8 cellular contexts compared by ENCODE assay signal in genomic region chr4:30720021-30720655, GRCh38. TPM values are rescaled to one million over a fixed set of nuclear protein-coding genes. Genes with fewer than 3 reads are reported as not detected.
A peak's percentile ranks its signal among the peaks of the same experiment; 100 is the strongest.
DNase-seq lines count a peak whose midpoint lies in the region; ATAC-seq and TF ChIP-seq lines count a peak whose summit lies in the region.

Gene PCDH7, plus strand, starts transcription at chr4:30720369. Its CDS starts 1,054 bp downstream, at chr4:30721423.

- CTCF ChIA-PET in A673 (lab: Charles Lee) (interaction anchor here (0.6 kb wide), 1 partner anchor 324 kb away, joined by 3 read pairs; no protein-coding TSS in a partner anchor), SK-N-SH (lab: Yijun Ruan, JAX) (interaction anchor here (0.7 to 1.8 kb wide), 3 partner anchors 105 to 325 kb away, joined by 3 to 6 read pairs (median 3); no protein-coding TSS in a partner anchor)

- H4K20me1 ChIP-seq in SK-N-SH (ENCODE audit: insufficient read depth) = no peaks in the 10 kb centered on the region

- no peak within 1 kb of the TSS for H3K9ac ChIP-seq in SK-N-SH

- TF ChIP-seq RAD21 in SK-N-SH (IDR thresholded peaks at IDR 0.05; ENCODE audit: low read length) = no peak

- intact Hi-C loops in A673 (cut with micrococcal nuclease; ENCODE audit: unreplicated experiment) = loop anchor here (5.0 to 10.0 kb wide), 2 partner anchors 47 to 115 kb away; no protein-coding TSS in a partner anchor
- intact Hi-C loops in tibial artery (cut with DNase I; ENCODE audit: low total_unique reads) = loop anchor here (10.0 kb wide), 1 partner anchor 355 kb away; no protein-coding TSS in a partner anchor

- no TSS peak for BruUV-seq in A673 (replicated peaks; lab: Mats Ljungman, UMichigan)

- H3K79me2 ChIP-seq in SK-N-SH (ENCODE audit: insufficient read depth) = no peaks in the 10 kb centered on the region

- peaks cover 32% of the 10 kb centered on the region for H3K36me3 ChIP-seq in A673 (ENCODE audit: insufficient read depth, low read length, poor library complexity, severe bottlenecking)
- H3K36me3 ChIP-seq in SK-N-SH (replicated peaks in 1 of 2; ENCODE audit: control insufficient read depth in 1 of 2, insufficient read depth in 2 of 2, low read length in 1 of 2) = peaks cover 0 to 2% of the 10 kb centered on the region in 2 experiments
- no peaks in the 10 kb centered on the region for H3K36me3 ChIP-seq in tibial artery

- WGBS in SK-N-SH (ENCODE audit: low lambda C conversion rate) = under 1% methylated on average over 26 of the region's 43 CpGs

- H3K27me3 ChIP-seq in A673 (replicated peaks; ENCODE audit: insufficient read depth, low read depth, low read length, poor library complexity) (no peaks in the 10 kb centered on the region), SK-N-SH (ENCODE audit: insufficient read depth) (peaks cover 61% of the 10 kb centered on the region), tibial artery (no peaks in the 10 kb centered on the region)

- H3K36me3 Mint-ChIP-seq in mesothelial cell of epicardium = no peaks in the 10 kb centered on the region

- TF ChIP-seq EP300 in SK-N-SH (IDR thresholded peaks at IDR 0.05; ENCODE audit: borderline replicate concordance in 1 of 2, low read depth in 1 of 2, low read length in 1 of 2) = no peak

- H3K4me1 Mint-ChIP-seq in mesothelial cell of epicardium = peaks cover 37% of the 10 kb centered on the region

- peak; percentile 39 for ATAC-seq in esophagus mucosa

- H3K27ac ChIP-seq in A673 (ENCODE audit: low read depth, low read length, poor library complexity, severe bottlenecking) = peak within 1 kb of the TSS; percentile 96
- H3K27ac ChIP-seq in SK-N-SH (ENCODE audit: low read depth in 2 of 2, low read length in 1 of 2) = peak within 1 kb of the TSS in 1 of 2 experiments; percentile 74; a peak in 2 of 4 replicates
- peak within 1 kb of the TSS; percentile 81 to 82 for H3K27ac ChIP-seq in tibial artery

- no peaks in the 10 kb centered on the region for H3K9me3 ChIP-seq in A673 (ENCODE audit: low read depth, low read length, poor library complexity, severe bottlenecking)
- no peaks in the 10 kb centered on the region for H3K9me3 ChIP-seq in SK-N-SH
- no peaks in the 10 kb centered on the region for H3K9me3 ChIP-seq in tibial artery

- H3K27ac Mint-ChIP-seq in mesothelial cell of epicardium = peak within 1 kb of the TSS; percentile 99

- H3K4me1 ChIP-seq in A673 (ENCODE audit: insufficient read depth, low read length, poor library complexity, severe bottlenecking) = peaks cover 12% of the 10 kb centered on the region
- peaks cover 0 to 51% of the 10 kb centered on the region in 2 experiments; a peak in 1 of 4 replicates for H3K4me1 ChIP-seq in SK-N-SH (ENCODE audit: control insufficient read depth in 1 of 2, insufficient read depth in 2 of 2, low read depth in 1 of 2, low read length in 1 of 2)
- H3K4me1 ChIP-seq in tibial artery = peaks cover 0 to 23% (median 0%) of the 10 kb centered on the region in 4 donors

- TF ChIP-seq CTCF in A673 (conservative IDR thresholded peaks at IDR 0.05; ENCODE audit: low read depth, low read length) = no peak
- no peak for TF ChIP-seq CTCF in GM13976 (IDR thresholded peaks at IDR 0.05; ENCODE audit: borderline replicate concordance, control extremely low read depth, extremely low read depth, insufficient read depth, missing control alignments)
- no peak for TF ChIP-seq CTCF in SK-N-SH (IDR thresholded peaks at IDR 0.05)
- peak; percentile 13 for TF ChIP-seq CTCF in mesothelial cell of epicardium (IDR thresholded peaks at IDR 0.05; ENCODE audit: unreplicated experiment)
- TF ChIP-seq CTCF in tibial artery (IDR thresholded peaks at IDR 0.05) = no peak

- peak within 1 kb of the TSS; percentile 100 for H3K4me3 Mint-ChIP-seq in mesothelial cell of epicardium

- POLR2A ChIA-PET in A673 (lab: Charles Lee; ENCODE audit: low non-redundant PET) (no interaction called here), SK-N-SH (lab: Yijun Ruan, JAX) (no interaction called here)

- DNase-seq in A673 (ENCODE audit: low spot score) = peak; percentile 91
- DNase-seq in GM13976 (ENCODE audit: low spot score) = peak; percentile 36
- peak; percentile 46 for DNase-seq in SK-N-SH
- peak; percentile 22 to 57 for DNase-seq in mesothelial cell of epicardium (ENCODE audit: low spot score in 2 of 2, unreplicated experiment in 2 of 2)
- peak; percentile 28 to 70 for DNase-seq in tibial artery
- DNase-seq in AML-193 (lab: John Stamatoyannopoulos, UW) = no peak
- DNase-seq in DMS79 treated with DMSO at 0.1 percent for 48 hours (lab: John Stamatoyannopoulos, UW) = no peak

- no peaks in the 10 kb centered on the region for H3K9me2 ChIP-seq in SK-N-SH

- peak within 1 kb of the TSS; percentile 91 for H3K4me2 ChIP-seq in SK-N-SH

- no peaks in the 10 kb centered on the region for H3K27me3 Mint-ChIP-seq in mesothelial cell of epicardium (ENCODE audit: low read depth)

- H3K4me3 ChIP-seq in A673 (ENCODE audit: low read depth, low read length, poor library complexity, severe bottlenecking) = peak within 1 kb of the TSS; percentile 93
- H3K4me3 ChIP-seq in SK-N-SH (ENCODE audit: low read depth in 2 of 2, low read length in 1 of 2) = peak within 1 kb of the TSS; percentile 56 to 69
- peak within 1 kb of the TSS; percentile 73 to 76 for H3K4me3 ChIP-seq in tibial artery

- in situ Hi-C loops in GM13976 (cut with MboI; ENCODE audit: low sequenced_read_pairs, unreplicated experiment) = no loop called here

- H3F3A ChIP-seq in SK-N-SH (replicated peaks; ENCODE audit: insufficient read depth) = peaks cover 9% of the 10 kb centered on the region

- peak within 1 kb of the TSS; percentile 83 for H2AFZ ChIP-seq in SK-N-SH (ENCODE audit: low read depth)

- H3K9me3 Mint-ChIP-seq in mesothelial cell of epicardium = no peaks in the 10 kb centered on the region

TF ChIP-seq in SK-N-SH, 30 proteins besides CTCF, POLR2A, EP300 and RAD21:
- TF ChIP-seq TAF1 (IDR thresholded peaks at IDR 0.05; ENCODE audit: borderline replicate concordance, low read depth, low read length) = no peak
- TF ChIP-seq PBX3 (IDR thresholded peaks at IDR 0.05) = no peak
- TF ChIP-seq NRF1 (IDR thresholded peaks at IDR 0.05; ENCODE audit: low read depth, low read length) = no peak
- TF ChIP-seq MXI1 (IDR thresholded peaks at IDR 0.05; ENCODE audit: low read depth, low read length) = no peak
TF ChIP-seq in SK-N-SH: peak in this region for 0.

RNA-seq across cellular contexts. Expression of gene PCDH7, which starts in this region (rescaled TPM):
- total RNA-seq in A673 (2021) = 218 and 224 TPM in 2 replicates
- 0.45 and 0.48 TPM in 2 replicates for polyA plus RNA-seq in SK-N-SH (2012; rRNA removed)
- 0.45 and 0.53 TPM in 2 replicates for polyA plus RNA-seq in SK-N-SH (2012; cell fraction: cytosol; rRNA removed)
- 0.35 and 0.63 TPM in 2 replicates for polyA plus RNA-seq in SK-N-SH (2012; cell fraction: nucleus; rRNA removed)
- 13.6 TPM for total RNA-seq in esophagus mucosa
- total RNA-seq in mesothelial cell of epicardium = 74.3 to 78.8 TPM (median 76.7 TPM) in 3 replicates

Comparison
In these comparisons a context has a peak if more than half of its experiments do, and no peak if none do; other contexts are left out.
1. Peak in DNase-seq, H3K4me3 ChIP-seq and H3K4me2 ChIP-seq in SK-N-SH; RNA of the gene not detected or under 1 TPM.
2. DNase-seq: peak in A673 (single experiment), GM13976 (single experiment), mesothelial cell of epicardium (2 of 2) and tibial artery (2 of 2); none in AML-193 (0 of 2) and DMS79 treated with DMSO at 0.1 percent for 48 hours (single experiment).
3. Peak in every context shown above with its lines, with median percentiles within 50 percentile points of each other: H3K4me3 ChIP-seq.